In the genomic region with DNA sequence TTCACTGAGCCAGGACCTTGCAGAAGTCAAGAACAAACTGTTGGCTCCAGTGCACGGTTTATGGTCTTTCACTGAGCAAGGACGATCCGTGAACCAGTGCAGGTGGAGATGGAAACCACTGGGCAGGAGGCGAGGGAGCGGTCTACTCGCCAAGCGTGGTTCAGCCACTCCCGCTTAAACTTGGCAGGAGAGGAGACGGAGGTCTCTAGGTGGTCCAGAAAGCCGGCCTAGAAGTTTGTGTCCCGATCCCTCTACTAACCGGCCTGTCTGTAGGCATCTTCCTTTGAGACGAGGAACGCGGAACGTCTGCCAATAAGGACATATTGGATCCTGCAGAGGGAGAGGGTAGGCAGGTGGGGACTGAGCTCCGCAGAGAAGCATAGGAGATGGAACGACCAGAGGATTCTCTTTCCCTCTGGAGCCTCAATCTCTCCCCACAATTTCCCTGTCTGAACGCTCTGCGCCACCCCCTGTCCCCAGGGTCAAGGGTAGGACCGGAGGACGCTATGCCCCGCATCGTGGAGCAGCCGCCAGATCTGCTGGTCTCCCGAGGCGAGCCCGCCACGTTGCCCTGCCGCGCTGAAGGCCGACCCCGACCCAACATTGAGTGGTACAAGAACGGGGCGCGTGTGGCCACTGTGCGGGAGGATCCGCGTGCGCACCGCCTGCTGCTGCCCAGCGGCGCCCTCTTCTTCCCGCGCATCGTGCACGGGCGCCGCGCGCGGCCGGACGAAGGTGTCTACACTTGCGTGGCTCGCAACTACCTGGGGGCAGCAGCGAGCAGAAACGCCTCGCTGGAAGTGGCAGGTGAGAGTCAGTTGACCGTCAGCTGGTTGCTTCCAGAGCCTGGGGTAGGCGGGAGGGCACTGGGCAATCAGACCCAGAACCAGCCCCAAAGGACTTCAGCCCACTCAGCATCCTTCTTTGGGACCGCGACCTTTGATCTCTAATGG, we compare ENCODE assay signal across 15 cellular contexts. TPM values are rescaled to one million over a fixed set of nuclear protein-coding genes. Genes with fewer than 3 reads are reported as not detected.
DNase-seq lines count a peak whose midpoint lies in the region; ATAC-seq and TF ChIP-seq lines count a peak whose summit lies in the region.
"Had no signal": no experiment of that assay in that cellular context is flagged by ENCODE, and none has a peak within 500 bp of the region (broad histone marks: within the 10 kb centered on the region; RNA-seq: fewer than 3 reads in every experiment).

No MANE protein-coding gene starts in this region.

- peaks cover 43% of the 10 kb centered on the region for H3K4me1 Mint-ChIP-seq in activated T-cell treated with anti-CD3 and anti-CD28 coated beads, Interleukin-2, amount 50 U/mL, for 72 hours (ENCODE audit: low read depth)
- peaks cover 17% of the 10 kb centered on the region for H3K4me1 Mint-ChIP-seq in endothelial cell (ENCODE audit: unreplicated experiment)

- TF ChIP-seq CTCF in endothelial cell (IDR thresholded peaks at IDR 0.05; ENCODE audit: unreplicated experiment), result peak; percentile 27

- no peaks in the 10 kb centered on the region for H3K9me3 Mint-ChIP-seq in activated T-cell treated with anti-CD3 and anti-CD28 coated beads, Interleukin-2, amount 50 U/mL, for 72 hours
- no peaks in the 10 kb centered on the region for H3K9me3 Mint-ChIP-seq in endothelial cell (ENCODE audit: unreplicated experiment)
- H3K9me3 Mint-ChIP-seq: activated T-cell treated with anti-CD3 and anti-CD28 coated beads, Interleukin-2, amount 50 U/mL, for 4 hours had no signal

- H3K27ac Mint-ChIP-seq in activated T-cell treated with anti-CD3 and anti-CD28 coated beads, Interleukin-2, amount 50 U/mL, for 72 hours, result no peak overlapping the region
- H3K27ac Mint-ChIP-seq in endothelial cell (ENCODE audit: unreplicated experiment), result no peak overlapping the region

- peaks cover 96% of the 10 kb centered on the region for H3K27me3 Mint-ChIP-seq in activated T-cell treated with anti-CD3 and anti-CD28 coated beads, Interleukin-2, amount 50 U/mL, for 72 hours (ENCODE audit: low read depth)
- peaks cover 30% of the 10 kb centered on the region for H3K27me3 Mint-ChIP-seq in endothelial cell (ENCODE audit: unreplicated experiment)

- H3K36me3 Mint-ChIP-seq in activated T-cell treated with anti-CD3 and anti-CD28 coated beads, Interleukin-2, amount 50 U/mL, for 72 hours (ENCODE audit: insufficient read depth in 2 of 2), result no peaks in the 10 kb centered on the region
- H3K36me3 Mint-ChIP-seq in endothelial cell (ENCODE audit: low read depth, unreplicated experiment), result peaks cover 4% of the 10 kb centered on the region

- no peak for ATAC-seq in activated T-cell treated with anti-CD3 and anti-CD28 coated beads, Interleukin-2, amount 50 U/mL, for 72 hours (replicated peaks in 1 of 2)
- no peak for ATAC-seq in GM21526 (IDR thresholded peaks at IDR 0.05; ENCODE audit: low FRiP score, unreplicated experiment)

- peak overlapping the region; percentile 58 to 59 for H3K4me3 Mint-ChIP-seq in activated T-cell treated with anti-CD3 and anti-CD28 coated beads, Interleukin-2, amount 50 U/mL, for 72 hours
- no peak overlapping the region for H3K4me3 Mint-ChIP-seq in endothelial cell (ENCODE audit: unreplicated experiment)

- peak in 1 of 2 donors; percentile 19 for DNase-seq in activated T-cell treated with anti-CD3 and anti-CD28 coated beads, Interleukin-2, amount 50 U/mL, for 72 hours
- DNase-seq in activated T-cell treated with anti-CD3 and anti-CD28 coated beads, Interleukin-2, amount 50 U/mL, for 1 hour, result no peak
- peak; percentile 24 to 81 for DNase-seq in NCI-H526 (lab: John Stamatoyannopoulos, UW)
- DNase-seq in endothelial cell (ENCODE audit: low spot score), result no peak
- DNase-seq in retina, result peak; percentile 59
- DNase-seq in putamen (ENCODE audit: low spot score), result no peak
- DNase-seq in activated gamma-delta T cell treated with Interleukin-2 at 50 U/mL for 16 hours, result no peak
- DNase-seq: activated T-cell treated with anti-CD3 and anti-CD28 coated beads, Interleukin-2, amount 50 U/mL, for 4 hours; DND-41; NCI-H510A treated with DMSO at 0.1 percent for 48 hours; stimulated activated CD4-positive, alpha-beta T cell treated with anti-CD3 and anti-CD28 coated beads, Interleukin-2, amount 100 ng/mL, for 24 hours; stimulated activated CD8-positive, alpha-beta memory T cell treated with anti-CD3 and anti-CD28 coated beads, Interleukin-4, amount 100 ng/mL, for 48 hours; T-helper 1 cell had no signal

RNA-seq across cellular contexts. Expression of gene ROBO3, which starts 3.4 kb away (rescaled TPM):
- 10 to 100 TPM; 21.5 to 26.6 TPM for total RNA-seq in activated T-cell treated with anti-CD3 and anti-CD28 coated beads, Interleukin-2, amount 50 U/mL, for 72 hours
- 40.0 TPM for total RNA-seq in endothelial cell (ENCODE audit: unreplicated experiment)

RNA-seq across cellular contexts. Expression of gene ROBO4, which starts 29.1 kb away (rescaled TPM):
- total RNA-seq in activated T-cell treated with anti-CD3 and anti-CD28 coated beads, Interleukin-2, amount 50 U/mL, for 72 hours, result not detected
- total RNA-seq in endothelial cell (ENCODE audit: unreplicated experiment), result 28.8 TPM
- total RNA-seq: activated T-cell treated with anti-CD3 and anti-CD28 coated beads, Interleukin-2, amount 50 U/mL, for 4 hours had no signal

RNA-seq across cellular contexts. Expression of gene HEPN1, which starts 50.5 kb away (rescaled TPM):
- not detected for total RNA-seq in activated T-cell treated with anti-CD3 and anti-CD28 coated beads, Interleukin-2, amount 50 U/mL, for 72 hours
- total RNA-seq in endothelial cell (ENCODE audit: unreplicated experiment), result not detected
- total RNA-seq: activated T-cell treated with anti-CD3 and anti-CD28 coated beads, Interleukin-2, amount 50 U/mL, for 4 hours; pulmonary artery endothelial cell had no signal

Comparison
In these comparisons a context has a peak if more than half of its experiments do, and no peak if none do; other contexts are left out.
1. DNase-seq: peak in NCI-H526 (2 of 2) and retina (single experiment); none in activated T-cell treated with anti-CD3 and anti-CD28 coated beads, Interleukin-2, amount 50 U/mL, for 1 hour (single experiment), endothelial cell (single experiment), putamen (single experiment) and activated gamma-delta T cell treated with Interleukin-2 at 50 U/mL for 16 hours (single experiment).
2. RNA of gene ROBO4, which starts 29.1 kb away (total RNA-seq): 28.8 TPM in endothelial cell (single experiment); not detected in activated T-cell treated with anti-CD3 and anti-CD28 coated beads, Interleukin-2, amount 50 U/mL, for 72 hours; every median in the first group is over 10 times any median in the second.